10 cellular contexts compared by ENCODE assay signal in the genomic region with DNA sequence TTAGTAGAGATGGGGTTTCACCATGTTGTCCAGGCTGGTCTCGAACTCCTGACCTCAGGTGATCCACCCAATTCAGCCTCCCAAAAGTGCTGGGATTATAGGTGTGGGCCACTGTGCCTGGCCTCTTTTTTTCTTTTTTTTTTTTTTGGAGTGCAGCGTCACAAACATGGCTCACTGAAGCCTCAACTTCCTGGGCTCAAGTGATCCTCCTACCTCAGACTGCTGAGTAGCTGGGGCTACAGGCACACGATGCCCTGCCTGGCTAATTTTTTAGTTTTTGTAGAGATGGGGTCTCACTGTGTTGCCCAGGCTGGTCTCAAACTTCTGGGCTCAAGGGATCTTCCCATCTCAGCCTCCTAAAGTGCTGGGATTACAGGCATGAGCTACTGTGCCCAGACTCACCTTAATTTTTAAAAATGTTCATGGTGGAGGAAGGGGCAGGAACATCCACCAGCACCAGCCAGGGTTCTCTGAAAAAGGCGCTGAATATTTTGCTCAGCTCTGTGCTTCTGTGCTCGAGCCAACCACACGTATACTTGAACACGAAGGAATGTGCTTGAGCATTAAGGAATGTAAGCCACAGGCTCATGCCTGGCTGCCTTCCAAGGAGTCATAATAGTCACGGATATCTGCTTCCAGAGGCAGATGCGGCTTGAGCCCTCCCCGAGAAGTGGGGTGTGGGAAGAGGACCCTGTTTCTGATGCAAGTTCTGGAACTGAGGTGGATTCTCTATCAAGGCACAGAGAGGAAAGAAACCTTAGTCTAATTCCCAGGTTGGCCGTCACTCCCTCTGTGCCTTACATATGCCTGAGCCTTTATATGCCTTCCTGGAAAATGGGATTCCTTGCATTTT.
DNase-seq lines count a peak whose midpoint lies in the region; ATAC-seq and TF ChIP-seq lines count a peak whose summit lies in the region.
"Had no signal": no experiment of that assay in that cellular context is flagged by ENCODE, and none has a peak within 500 bp of the region (broad histone marks: within the 10 kb centered on the region; RNA-seq: fewer than 3 reads in every experiment).

No MANE protein-coding gene starts in this region.

- no peaks in the 10 kb centered on the region for H3F3A ChIP-seq in PC-9 (ENCODE audit: insufficient read depth, low read depth)

- H3K4me3 ChIP-seq in PC-9 = no peak overlapping the region

- ATAC-seq in GM18873 (IDR thresholded peaks at IDR 0.05; ENCODE audit: low FRiP score, unreplicated experiment) (no peak), GM21381 (IDR thresholded peaks at IDR 0.05; ENCODE audit: unreplicated experiment) (no peak)

- in situ Hi-C loops in G401 (cut with HindIII; ENCODE audit: low sequenced_read_pairs) = no loop called here

- no peaks in the 10 kb centered on the region for H3K36me3 ChIP-seq in PC-9 (ENCODE audit: low read depth)

- intact Hi-C loops in PC-9 (cut with micrococcal nuclease; ENCODE audit: unreplicated experiment) (no loop called here), posterior vena cava (cut with DNase I) (no loop called here)

- no peaks in the 10 kb centered on the region for H3K9me3 ChIP-seq in PC-9 (ENCODE audit: insufficient read depth, low read depth)

- CTCF ChIA-PET in PC-9 (lab: Charles Lee) = interaction anchor here (0.6 to 0.8 kb wide), 4 partner anchors 25 to 1268 kb away, joined by 4 to 9 read pairs (median 8); partner anchors contain the start of gene ZSCAN10

- no TSS peak for BruUV-seq in PC-9 (replicated peaks; lab: Mats Ljungman, UMichigan)

- H2AFZ ChIP-seq in PC-9 = no peak overlapping the region

- peak; percentile 90 for DNase-seq in GM03348 (ENCODE audit: low spot score)
- DNase-seq in PC-9 = peak; percentile 84 to 86
- peak; percentile 95 for DNase-seq in fibroblast of gingiva (ENCODE audit: low read depth)
- peak; percentile 78 for DNase-seq in posterior vena cava (ENCODE audit: low spot score)
- no peak for DNase-seq in stimulated activated CD4-positive, alpha-beta T cell treated with anti-CD3 and anti-CD28 coated beads, Interleukin-4, amount 100 ng/mL, for 24 hours
- no peak for DNase-seq in G401 (ENCODE audit: low spot score)
- DNase-seq: activated CD4-positive, CD25-positive, alpha-beta regulatory T cell had no signal

- POLR2A ChIA-PET in PC-9 (lab: Charles Lee; ENCODE audit: unreplicated experiment) = interaction anchor here (0.7 kb wide), 3 partner anchors 24 to 789 kb away, joined by 3 to 7 read pairs (median 4); no protein-coding TSS in a partner anchor

- H3K9me2 ChIP-seq in PC-9 (ENCODE audit: insufficient read depth) = no peaks in the 10 kb centered on the region

- H3K27ac ChIP-seq in PC-9 = no peak overlapping the region
- H3K27ac ChIP-seq: HL-60 had no signal

- H3K4me2 ChIP-seq in PC-9 = peak overlapping the region; percentile 2; the same call in 1 of the 2 replicates

- H3K4me1 ChIP-seq in PC-9 (replicated peaks; ENCODE audit: insufficient read depth) = 0 out of 2 replicates have a peak, but pooled peaks cover 4% of the 10 kb centered on the region

- H3K27me3 ChIP-seq in PC-9 (ENCODE audit: insufficient read depth, low read depth) = no peaks in the 10 kb centered on the region

- no peaks in the 10 kb centered on the region for H3K79me2 ChIP-seq in PC-9 (ENCODE audit: low read depth)

- no peaks in the 10 kb centered on the region for H4K20me1 ChIP-seq in PC-9 (ENCODE audit: insufficient read depth)

- TF ChIP-seq CTCF in PC-9 (conservative IDR thresholded peaks at IDR 0.05) = no peak

Comparison
In these comparisons a context has a peak if more than half of its experiments do, and no peak if none do; other contexts are left out.
1. DNase-seq: peak in GM03348 (single experiment), PC-9 (2 of 2), fibroblast of gingiva (single experiment) and posterior vena cava (single experiment); none in stimulated activated CD4-positive, alpha-beta T cell treated with anti-CD3 and anti-CD28 coated beads, Interleukin-4, amount 100 ng/mL, for 24 hours (single experiment) and G401 (single experiment).